Comparison of ENCODE assay signal across 9 cellular contexts in the genomic region with DNA sequence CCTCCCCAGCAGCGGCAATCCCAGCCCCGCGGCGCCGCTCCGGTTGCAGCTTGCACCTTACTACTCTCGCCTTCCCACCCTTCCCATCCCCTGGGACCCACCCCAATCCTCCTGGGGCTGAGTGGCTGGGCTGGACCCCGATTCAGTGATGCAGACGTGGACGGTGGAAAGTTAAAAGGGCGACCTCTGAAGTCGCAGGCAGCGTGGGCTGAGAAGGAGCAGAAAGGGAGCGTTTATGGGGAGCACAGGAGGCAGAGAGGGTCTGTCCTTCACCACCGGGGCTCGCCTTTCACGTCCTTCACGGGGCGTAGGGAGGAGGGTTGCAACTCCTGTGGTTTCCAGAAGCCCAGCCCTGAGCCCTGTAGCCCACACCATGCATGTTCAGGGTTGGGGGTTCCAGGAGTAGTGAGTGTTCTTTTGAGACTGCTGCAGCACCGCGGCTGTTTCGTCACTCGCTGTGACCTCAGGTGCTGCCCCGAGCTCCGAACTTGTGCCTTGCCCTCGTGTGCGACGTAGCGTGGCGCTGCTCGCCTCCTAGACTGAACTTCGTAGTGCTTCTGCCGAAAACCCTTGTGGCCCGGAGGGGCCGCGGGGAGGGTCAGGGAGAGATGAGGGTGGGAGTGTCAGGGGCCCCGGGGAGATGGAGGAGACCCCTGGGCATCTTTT. TPM values are rescaled to one million over a fixed set of nuclear protein-coding genes. Genes with fewer than 3 reads are reported as not detected.
DNase-seq lines count a peak whose midpoint lies in the region; ATAC-seq, FAIRE-seq and TF ChIP-seq lines count a peak whose summit lies in the region.
"Had no signal": no experiment of that assay in that cellular context is flagged by ENCODE, and none has a peak within 500 bp of the region (broad histone marks: within the 10 kb centered on the region; RNA-seq: fewer than 3 reads in every experiment).

No MANE protein-coding gene starts in this region.

- H3K4me2 ChIP-seq in neural progenitor cell (peak overlapping the region; percentile 84), Karpas-422 (ENCODE audit: low read depth, low read length, poor library complexity, severe bottlenecking) (no peak overlapping the region)

- H3K36me3 ChIP-seq in BE2C (no peaks in the 10 kb centered on the region), neural progenitor cell (no peaks in the 10 kb centered on the region), Karpas-422 (ENCODE audit: insufficient read depth, low read length) (no peaks in the 10 kb centered on the region)

- no peaks in the 10 kb centered on the region for H3K9me3 ChIP-seq in BE2C
- H3K9me3 ChIP-seq in neural progenitor cell (ENCODE audit: low read depth): peaks cover 1% of the 10 kb centered on the region
- H3K9me3 ChIP-seq in Karpas-422 (ENCODE audit: low read length): no peaks in the 10 kb centered on the region; the same call in none of the 2 replicates

- H3K36me3 Mint-ChIP-seq in endothelial cell (ENCODE audit: low read depth, unreplicated experiment) (no peaks in the 10 kb centered on the region), neural progenitor cell (peaks cover 7% of the 10 kb centered on the region)

- H3K27me3 Mint-ChIP-seq in endothelial cell (ENCODE audit: unreplicated experiment): peaks cover 3% of the 10 kb centered on the region
- peaks cover 11% of the 10 kb centered on the region for H3K27me3 Mint-ChIP-seq in neural progenitor cell (ENCODE audit: insufficient read depth, low read depth)

- H4K20me1 ChIP-seq in neural progenitor cell (ENCODE audit: low read depth): no peaks in the 10 kb centered on the region
- H4K20me1 ChIP-seq in Karpas-422 (ENCODE audit: insufficient read depth, low read depth, low read length): no peaks in the 10 kb centered on the region

- peak overlapping the region; percentile 63 for H3K4me3 ChIP-seq in BE2C (ENCODE audit: low read depth, low read length)
- peak overlapping the region; percentile 64 for H3K4me3 ChIP-seq in neural progenitor cell
- no peak overlapping the region for H3K4me3 ChIP-seq in Karpas-422 (ENCODE audit: low read length)

- H3K4me1 ChIP-seq in BE2C (no peaks in the 10 kb centered on the region), neural progenitor cell (peaks cover 5% of the 10 kb centered on the region), Karpas-422 (ENCODE audit: low read length) (no peaks in the 10 kb centered on the region)

- no peaks in the 10 kb centered on the region for H3F3A ChIP-seq in neural progenitor cell (ENCODE audit: low read depth)

- no peak for ATAC-seq in GM21515 (IDR thresholded peaks at IDR 0.05; ENCODE audit: unreplicated experiment)

- H2AFZ ChIP-seq in neural progenitor cell (replicated peaks): peak overlapping the region; percentile 68
- H2AFZ ChIP-seq in Karpas-422 (ENCODE audit: low read length): no peak overlapping the region

- FAIRE-seq in GM19239 (lab: Jason Lieb, UNC): no peak
- FAIRE-seq: GM18507 had no signal

- H3K27ac ChIP-seq in neural progenitor cell (no peak overlapping the region), Karpas-422 (ENCODE audit: low read length) (no peak overlapping the region)

- H3K4me3 Mint-ChIP-seq in endothelial cell (ENCODE audit: unreplicated experiment) (peak overlapping the region; percentile 62), neural progenitor cell (peak overlapping the region; percentile 92)

- DNase-seq in BE2C (no peak), NCI-H1092 treated with DMSO at 0.1 percent for 48 hours (lab: John Stamatoyannopoulos, UW) (peak; percentile 46), endothelial cell (ENCODE audit: low spot score) (no peak), neural progenitor cell (ENCODE audit: low spot score) (peak; percentile 20), NCI-H187 treated with DMSO at 0.1 percent for 48 hours (lab: John Stamatoyannopoulos, UW) (no peak), GM19239 (ENCODE audit: insufficient read length, low spot score) (no peak), Karpas-422 (no peak)

- no peaks in the 10 kb centered on the region for H3K79me2 ChIP-seq in neural progenitor cell (ENCODE audit: low read depth)
- H3K79me2 ChIP-seq in Karpas-422 (ENCODE audit: low read length): no peaks in the 10 kb centered on the region

- no peaks in the 10 kb centered on the region for H3K9me2 ChIP-seq in Karpas-422 (replicated peaks; ENCODE audit: insufficient read depth, low read length)

- peaks cover 5% of the 10 kb centered on the region for H3K4me1 Mint-ChIP-seq in endothelial cell (ENCODE audit: unreplicated experiment)
- peaks cover 20% of the 10 kb centered on the region for H3K4me1 Mint-ChIP-seq in neural progenitor cell

- H3K9me3 Mint-ChIP-seq in endothelial cell (ENCODE audit: unreplicated experiment): no peaks in the 10 kb centered on the region
- peaks cover 11% of the 10 kb centered on the region for H3K9me3 Mint-ChIP-seq in neural progenitor cell

- H3K27me3 ChIP-seq in BE2C: peaks cover 22% of the 10 kb centered on the region
- peaks cover 33% of the 10 kb centered on the region for H3K27me3 ChIP-seq in neural progenitor cell
- H3K27me3 ChIP-seq in Karpas-422 (ENCODE audit: low read length): no peaks in the 10 kb centered on the region

- H3K27ac Mint-ChIP-seq in endothelial cell (ENCODE audit: unreplicated experiment): no peak overlapping the region
- no peak overlapping the region for H3K27ac Mint-ChIP-seq in neural progenitor cell

- TF ChIP-seq CTCF in BE2C (IDR thresholded peaks at IDR 0.05; ENCODE audit: low read depth, low read length) (no peak), endothelial cell (IDR thresholded peaks at IDR 0.05; ENCODE audit: unreplicated experiment) (no peak), neural progenitor cell (IDR thresholded peaks at IDR 0.05) (no peak)

- H3K9ac ChIP-seq in neural progenitor cell (no peak overlapping the region), Karpas-422 (ENCODE audit: low read length) (no peak overlapping the region)

RNA-seq across cellular contexts. Expression of a gene that starts 1.5 kb away (rescaled TPM):
- 0.22 TPM for polyA plus RNA-seq in BE2C (2012; ENCODE audit: insufficient read depth, insufficient read length, low read depth)
- 5.3 TPM for total RNA-seq in endothelial cell (ENCODE audit: unreplicated experiment)
- total RNA-seq in neural progenitor cell (ENCODE audit: low replicate concordance): 3.9 and 12.1 TPM in 2 replicates
- 0.15 TPM in 1 of 2 replicates, not detected in the other for total RNA-seq in Karpas-422 (2014; rRNA removed; shearing (Covaris generic); ENCODE audit: low replicate concordance)

Comparison
In these comparisons a context has a peak if more than half of its experiments do, and no peak if none do; other contexts are left out.
1. DNase-seq: peak in NCI-H1092 treated with DMSO at 0.1 percent for 48 hours (single experiment) and neural progenitor cell (single experiment); none in BE2C (single experiment), endothelial cell (single experiment), NCI-H187 treated with DMSO at 0.1 percent for 48 hours (single experiment), GM19239 (single experiment) and Karpas-422 (single experiment).